ENCODE assay signal across 1 cellular context in the genomic region with DNA sequence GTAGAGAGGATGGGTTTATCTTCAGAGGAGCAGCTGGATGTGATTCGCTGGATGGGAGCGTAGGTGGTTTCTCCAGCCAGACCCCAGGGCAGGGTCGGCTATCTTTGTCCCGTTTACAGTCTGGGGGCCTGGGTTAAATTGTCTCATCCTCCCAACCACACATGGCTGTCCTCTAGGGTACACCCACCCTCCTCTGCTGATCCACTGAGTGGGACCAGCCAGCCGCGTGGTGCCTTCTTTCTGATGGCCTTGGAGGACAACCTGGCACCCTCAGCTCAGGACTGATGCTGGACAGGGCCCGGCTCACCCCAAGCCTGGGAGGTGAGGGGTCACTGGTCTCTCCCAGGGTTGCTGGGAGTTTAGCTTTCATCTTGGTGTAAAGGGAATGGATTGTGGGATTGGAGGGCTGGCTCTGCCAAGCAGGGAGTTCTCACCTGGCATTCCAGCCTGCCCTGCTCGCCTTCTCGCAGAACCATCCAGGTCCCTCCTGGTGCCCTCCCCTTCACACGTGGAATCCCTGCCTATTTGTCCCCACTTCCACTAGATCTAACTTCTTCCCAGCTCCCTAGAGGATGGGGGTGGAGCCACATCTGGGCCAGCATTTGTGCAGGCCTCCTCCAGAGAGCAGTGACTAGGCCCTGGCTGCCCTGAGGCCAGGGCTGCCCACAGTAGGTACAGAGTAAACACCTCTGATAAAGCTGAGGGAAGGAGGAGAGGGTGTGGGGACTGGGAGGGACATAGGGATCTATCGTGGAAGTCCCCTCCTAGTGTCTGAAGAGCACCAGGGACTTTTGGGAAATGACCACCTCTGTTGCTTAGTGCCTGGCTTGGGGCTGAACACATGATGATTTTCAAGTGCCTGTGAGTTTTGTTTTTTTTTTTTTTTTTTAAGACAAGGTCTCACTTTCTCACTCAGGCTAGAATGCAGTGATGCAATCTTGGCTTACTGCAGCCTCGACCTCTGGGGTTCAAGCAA.
TF ChIP-seq lines count a peak whose summit lies in the region.

No MANE protein-coding gene starts in this region.

TF ChIP-seq in SK-N-SH treated with all-trans-retinoic acid at 6 μM for 48 hours, 23 proteins besides CTCF, POLR2A, EP300 and RAD21 (continued from another document):
- TF ChIP-seq, protein P1, sequence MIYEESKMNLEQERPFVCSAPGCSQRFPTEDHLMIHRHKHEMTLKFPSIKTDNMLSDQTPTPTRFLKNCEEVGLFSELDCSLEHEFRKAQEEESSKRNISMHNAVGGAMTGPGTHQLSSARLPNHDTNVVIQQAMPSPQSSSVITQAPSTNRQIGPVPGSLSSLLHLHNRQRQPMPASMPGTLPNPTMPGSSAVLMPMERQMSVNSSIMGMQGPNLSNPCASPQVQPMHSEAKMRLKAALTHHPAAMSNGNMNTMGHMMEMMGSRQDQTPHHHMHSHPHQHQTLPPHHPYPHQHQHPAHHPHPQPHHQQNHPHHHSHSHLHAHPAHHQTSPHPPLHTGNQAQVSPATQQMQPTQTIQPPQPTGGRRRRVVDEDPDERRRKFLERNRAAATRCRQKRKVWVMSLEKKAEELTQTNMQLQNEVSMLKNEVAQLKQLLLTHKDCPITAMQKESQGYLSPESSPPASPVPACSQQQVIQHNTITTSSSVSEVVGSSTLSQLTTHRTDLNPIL (CRISPR knock-in tag; IDR thresholded peaks at IDR 0.05; ENCODE audit: low read depth) = no peak
